ENCODE assay signal across 9 cellular contexts in genomic region chr2:207122914-207123744, GRCh38. TPM values are rescaled to one million over a fixed set of nuclear protein-coding genes. Genes with fewer than 3 reads are reported as not detected.
DNase-seq lines count a peak whose midpoint lies in the region; ATAC-seq and TF ChIP-seq lines count a peak whose summit lies in the region.
"Had no signal": no experiment of that assay in that cellular context is flagged by ENCODE, and none has a peak within 500 bp of the region (broad histone marks: within the 10 kb centered on the region; RNA-seq: fewer than 3 reads in every experiment).

No MANE protein-coding gene starts in this region.

- DNase-seq in NCI-H1417 (lab: John Stamatoyannopoulos, UW) (peak in 2 of 3 experiments; percentile 69 to 80), trophoblast cell (no peak), NCI-H187 treated with DMSO at 0.1 percent for 48 hours (lab: John Stamatoyannopoulos, UW) (no peak), GM03348 (ENCODE audit: low spot score) (no peak), Kasumi-1 (lab: John Stamatoyannopoulos, UW) (no peak)
- DNase-seq in activated CD8-positive, alpha-beta memory T cell treated with anti-CD3 and anti-CD28 coated beads, Interleukin-2, amount 10 ng/mL, durations not matched to agents 7 days and 5 days = no peak
- peak; percentile 29 to 57 for DNase-seq in stimulated activated CD8-positive, alpha-beta memory T cell treated with anti-CD3 and anti-CD28 coated beads, Interleukin-15, amount 100 ng/mL, for 4 hours (ENCODE audit: low read depth in 2 of 2)

- H3K27me3 ChIP-seq in gastroesophageal sphincter (no peaks in the 10 kb centered on the region), trophoblast cell (ENCODE audit: insufficient read depth, low read length) (no peaks in the 10 kb centered on the region)

- TF ChIP-seq POLR2A in gastroesophageal sphincter (IDR thresholded peaks at IDR 0.05) = no peak

- no peak overlapping the region for H4K8ac ChIP-seq in trophoblast cell (ENCODE audit: low read depth, low read length)

- no peak overlapping the region for H3K4me2 ChIP-seq in trophoblast cell (ENCODE audit: low read length)

- no peaks in the 10 kb centered on the region for H3K9me3 ChIP-seq in gastroesophageal sphincter
- H3K9me3 ChIP-seq in trophoblast cell (ENCODE audit: insufficient read depth, low read depth, low read length) = no peaks in the 10 kb centered on the region

- no peak overlapping the region for H3K14ac ChIP-seq in trophoblast cell (ENCODE audit: low read length)

- no peak overlapping the region for H3K4me3 Mint-ChIP-seq in activated CD8-positive, alpha-beta memory T cell treated with anti-CD3 and anti-CD28 coated beads, Interleukin-2, amount 10 ng/mL, durations not matched to agents 7 days and 5 days

- peaks cover 2% of the 10 kb centered on the region for H3K27me3 Mint-ChIP-seq in activated CD8-positive, alpha-beta memory T cell treated with anti-CD3 and anti-CD28 coated beads, Interleukin-2, amount 10 ng/mL, durations not matched to agents 7 days and 5 days

- no peaks in the 10 kb centered on the region for H3K9me3 Mint-ChIP-seq in activated CD8-positive, alpha-beta memory T cell treated with anti-CD3 and anti-CD28 coated beads, Interleukin-2, amount 10 ng/mL, durations not matched to agents 7 days and 5 days (ENCODE audit: low read depth)

- ATAC-seq in activated CD8-positive, alpha-beta memory T cell treated with anti-CD3 and anti-CD28 coated beads, Interleukin-2, amount 10 ng/mL, durations not matched to agents 7 days and 5 days = peak; percentile 27
- peak; percentile 43 for ATAC-seq in gastroesophageal sphincter

- H3K27ac ChIP-seq in gastroesophageal sphincter (peak overlapping the region in 3 of 4 donors; percentile 24 to 61 (median 57)), trophoblast cell (ENCODE audit: low read depth, low read length) (no peak overlapping the region)

- no peak overlapping the region for H2BK12ac ChIP-seq in trophoblast cell (ENCODE audit: low read length)

- H2AFZ ChIP-seq in trophoblast cell (ENCODE audit: insufficient read depth, low read length, poor library complexity) = no peak overlapping the region

- no peak overlapping the region for H4K12ac ChIP-seq in trophoblast cell (ENCODE audit: low read depth, low read length)

- no peak for TF ChIP-seq EP300 in gastroesophageal sphincter (IDR thresholded peaks at IDR 0.05)

- H2BK120ac ChIP-seq in trophoblast cell (ENCODE audit: insufficient read depth, low read length, poor library complexity) = no peak overlapping the region

- no peak overlapping the region for H3K9ac ChIP-seq in trophoblast cell (ENCODE audit: low read length)

- H3K79me2 ChIP-seq in trophoblast cell (ENCODE audit: control insufficient read depth, insufficient read depth, low read length, poor library complexity) = no peaks in the 10 kb centered on the region

- no peak overlapping the region for H2BK5ac ChIP-seq in trophoblast cell (ENCODE audit: low read depth, low read length, poor library complexity)

- no peak overlapping the region for H3K4me3 ChIP-seq in gastroesophageal sphincter
- H3K4me3 ChIP-seq in trophoblast cell (ENCODE audit: low read depth, low read length) = no peak overlapping the region

- WGBS in gastroesophageal sphincter (ENCODE audit: low coverage in 1 of 2), 2 donors = 60 to 81% methylated on average over 7 to 8 of the region's 8 CpGs
- WGBS in trophoblast cell (ENCODE audit: extremely low coverage, insufficient coverage, insufficient read length) = no CpG with 5 or more reads among the region's 8 CpGs

- H3K79me1 ChIP-seq in trophoblast cell (ENCODE audit: low read length) = peaks cover 2% of the 10 kb centered on the region

- H4K91ac ChIP-seq in trophoblast cell (ENCODE audit: low read depth, low read length) = no peak overlapping the region

- no peak for TF ChIP-seq CTCF in gastroesophageal sphincter (IDR thresholded peaks at IDR 0.05)

- H3K23ac ChIP-seq in trophoblast cell (ENCODE audit: low read length) = no peak overlapping the region

- H3K4me1 ChIP-seq in gastroesophageal sphincter = peaks cover 12 to 99% (median 31%) of the 10 kb centered on the region in 3 donors
- H3K4me1 ChIP-seq in trophoblast cell (ENCODE audit: control insufficient read depth in 1 of 2, insufficient read depth in 2 of 2, low read length in 2 of 2) = peaks cover 5 to 9% of the 10 kb centered on the region in 2 experiments

- no peak overlapping the region for H3K27ac Mint-ChIP-seq in activated CD8-positive, alpha-beta memory T cell treated with anti-CD3 and anti-CD28 coated beads, Interleukin-2, amount 10 ng/mL, durations not matched to agents 7 days and 5 days

- H3K36me3 Mint-ChIP-seq in activated CD8-positive, alpha-beta memory T cell treated with anti-CD3 and anti-CD28 coated beads, Interleukin-2, amount 10 ng/mL, durations not matched to agents 7 days and 5 days = peaks cover 4% of the 10 kb centered on the region

- H3K36me3 ChIP-seq in gastroesophageal sphincter = peaks cover 0 to 33% of the 10 kb centered on the region in 2 donors
- peaks cover 8 to 10% of the 10 kb centered on the region in 2 experiments for H3K36me3 ChIP-seq in trophoblast cell (ENCODE audit: control insufficient read depth in 1 of 2, insufficient read depth in 2 of 2, low read length in 2 of 2)

- CTCF ChIA-PET in activated CD8-positive, alpha-beta memory T cell treated with anti-CD3 and anti-CD28 coated beads, Interleukin-2, amount 10 ng/mL, durations not matched to agents 7 days and 5 days (lab: Charles Lee) = no interaction called here

- no peaks in the 10 kb centered on the region for H3K4me1 Mint-ChIP-seq in activated CD8-positive, alpha-beta memory T cell treated with anti-CD3 and anti-CD28 coated beads, Interleukin-2, amount 10 ng/mL, durations not matched to agents 7 days and 5 days

- H2AK5ac ChIP-seq in trophoblast cell (ENCODE audit: low read length) = no peak overlapping the region

- no peak overlapping the region for H3K18ac ChIP-seq in trophoblast cell (ENCODE audit: low read length)

- no peak overlapping the region for H3K4ac ChIP-seq in trophoblast cell (ENCODE audit: low read depth, low read length)

RNA-seq across cellular contexts. Expression of gene KLF7, which starts 42.6 kb away (rescaled TPM):
- total RNA-seq in activated CD8-positive, alpha-beta memory T cell treated with anti-CD3 and anti-CD28 coated beads, Interleukin-2, amount 10 ng/mL, durations not matched to agents 7 days and 5 days = 1 to 10 TPM; 4.7 to 6.8 TPM
- 10 to 100 TPM; 30.7 to 59.3 (median 42.1) TPM for total RNA-seq in gastroesophageal sphincter
- polyA plus RNA-seq in trophoblast cell (2013) = 9.9 and 12.7 TPM in 2 replicates
- total RNA-seq: OCI-LY7 had no signal

Comparison
In these comparisons a context has a peak if more than half of its experiments do, and no peak if none do; other contexts are left out.
1. DNase-seq: peak in NCI-H1417 (2 of 3) and stimulated activated CD8-positive, alpha-beta memory T cell treated with anti-CD3 and anti-CD28 coated beads, Interleukin-15, amount 100 ng/mL, for 4 hours (2 of 2); none in activated CD8-positive, alpha-beta memory T cell treated with anti-CD3 and anti-CD28 coated beads, Interleukin-2, amount 10 ng/mL, durations not matched to agents 7 days and 5 days (single experiment), trophoblast cell (0 of 2), NCI-H187 treated with DMSO at 0.1 percent for 48 hours (single experiment), GM03348 (single experiment) and Kasumi-1 (0 of 2).
2. RNA of gene KLF7, which starts 42.6 kb away (total RNA-seq): 30.7 to 59.3 TPM in gastroesophageal sphincter; 4.7 to 6.8 TPM in activated CD8-positive, alpha-beta memory T cell treated with anti-CD3 and anti-CD28 coated beads, Interleukin-2, amount 10 ng/mL, durations not matched to agents 7 days and 5 days; every median in the first group is over 4 times any median in the second.